8 cellular contexts compared by ENCODE assay signal in genomic region chr11:32434387-32435151, GRCh38. TPM values are rescaled to one million over a fixed set of nuclear protein-coding genes. Genes with fewer than 3 reads are reported as not detected.
DNase-seq lines count a peak whose midpoint lies in the region; ATAC-seq and TF ChIP-seq lines count a peak whose summit lies in the region.

No MANE protein-coding gene starts in this region.

- H3K9me3 ChIP-seq in esophagus muscularis mucosa (no peaks in the 10 kb centered on the region), parathyroid adenoma (ENCODE audit: control insufficient read depth, low read length) (no peaks in the 10 kb centered on the region)

- peak overlapping the region in 1 of 4 donors; percentile 36 for H3K27ac ChIP-seq in esophagus muscularis mucosa (replicated peaks in 1 of 4)
- H3K27ac ChIP-seq in parathyroid adenoma = no peak overlapping the region

- TF ChIP-seq EP300 in esophagus muscularis mucosa (IDR thresholded peaks at IDR 0.05) = no peak

- TF ChIP-seq POLR2A in NB4 (IDR thresholded peaks at IDR 0.05; ENCODE audit: extremely low read depth, insufficient read length) (peak; percentile 80), esophagus muscularis mucosa (IDR thresholded peaks at IDR 0.05; ENCODE audit: low read depth) (no peak)

- 3% methylated on average over 8 of the region's 75 CpGs for WGBS in esophagus muscularis mucosa

- intact Hi-C loops in esophagus muscularis mucosa (cut with DNase I) = no loop called here

- peak; percentile 50 for DNase-seq in GDM1 (lab: John Stamatoyannopoulos, UW)
- DNase-seq in NB4 (ENCODE audit: low read depth) = peak; percentile 98
- DNase-seq in esophagus muscularis mucosa (ENCODE audit: extremely low spot score) = no peak
- DNase-seq in mucosa of gallbladder (ENCODE audit: low spot score) = no peak
- no peak for DNase-seq in activated naive CD4-positive, alpha-beta T cell treated with Interleukin-2 at 50 U/mL for 16 hours
- DNase-seq in NCI-H446 (lab: John Stamatoyannopoulos, UW) = no peak

- no peak for ATAC-seq in HG03469 (IDR thresholded peaks at IDR 0.05; ENCODE audit: unreplicated experiment)

- peaks cover 0 to 3% (median 0%) of the 10 kb centered on the region in 4 donors for H3K36me3 ChIP-seq in esophagus muscularis mucosa
- H3K36me3 ChIP-seq in parathyroid adenoma (ENCODE audit: control insufficient read depth, insufficient read depth, low read length) = no peaks in the 10 kb centered on the region

- H3K27me3 ChIP-seq in esophagus muscularis mucosa = peaks cover 0 to 100% (median 71%) of the 10 kb centered on the region in 4 donors
- H3K27me3 ChIP-seq in parathyroid adenoma (ENCODE audit: control insufficient read depth, insufficient read depth, low read length) = no peaks in the 10 kb centered on the region

- H3K4me2 ChIP-seq in parathyroid adenoma (ENCODE audit: low read length) = no peak overlapping the region

- H3K9ac ChIP-seq in parathyroid adenoma = no peak overlapping the region

- H3K4me1 ChIP-seq in esophagus muscularis mucosa (peaks cover 12 to 70% (median 65%) of the 10 kb centered on the region in 4 donors), parathyroid adenoma (no peaks in the 10 kb centered on the region)

- TF ChIP-seq CTCF in NB4 (IDR thresholded peaks at IDR 0.05; ENCODE audit: low read depth, low read length) (peak; percentile 51), esophagus muscularis mucosa (IDR thresholded peaks at IDR 0.05) (no peak), parathyroid adenoma (IDR thresholded peaks at IDR 0.05) (no peak)

- H3K79me2 ChIP-seq in parathyroid adenoma = no peaks in the 10 kb centered on the region

- H3K4me3 ChIP-seq in NB4 (ENCODE audit: low read depth, low read length) (peak overlapping the region; percentile 99), esophagus muscularis mucosa (peak overlapping the region; percentile 34 to 43 (median 37)), parathyroid adenoma (ENCODE audit: low read depth, low read length) (peak overlapping the region; percentile 44)

- H2AFZ ChIP-seq in parathyroid adenoma = no peak overlapping the region

RNA-seq across cellular contexts. Expression of gene WT1, which starts 0.8 kb away (rescaled TPM):
- total RNA-seq in esophagus muscularis mucosa (1 to 10 TPM in 2 of 4 donors, under 1 TPM in 1, not detected in 1; 0.42 to 3.5 (median 3.1) TPM), mucosa of gallbladder (0.17 TPM)

Comparison
In these comparisons a context has a peak if more than half of its experiments do, and no peak if none do; other contexts are left out.
1. DNase-seq: peak in GDM1 (single experiment) and NB4 (single experiment); none in esophagus muscularis mucosa (single experiment), mucosa of gallbladder (single experiment), activated naive CD4-positive, alpha-beta T cell treated with Interleukin-2 at 50 U/mL for 16 hours (single experiment) and NCI-H446 (0 of 2).
2. H3K4me3 ChIP-seq: peak in every context shown above with its lines; median percentile 99 in NB4; 44 in parathyroid adenoma; 37 in esophagus muscularis mucosa.